Comparison of ENCODE assay signal across 26 cellular contexts in genomic region chr20:1479831-1480595, GRCh38. TPM values are rescaled to one million over a fixed set of nuclear protein-coding genes. Genes with fewer than 3 reads are reported as not detected.
A peak's percentile ranks its signal among the peaks of the same experiment; 100 is the strongest.
DNase-seq lines count a peak whose midpoint lies in the region; ATAC-seq and TF ChIP-seq lines count a peak whose summit lies in the region.
"Had no signal": no experiment of that assay in that cellular context is flagged by ENCODE, and none has a peak within 500 bp of the region (broad histone marks: within the 10 kb centered on the region; RNA-seq: fewer than 3 reads in every experiment).

No MANE protein-coding gene starts in this region.

- no peaks in the 10 kb centered on the region for H3K36me3 Mint-ChIP-seq in activated CD4-positive, alpha-beta T cell treated with anti-CD3 and anti-CD28 coated beads, Interleukin-2, amount 10 ng/mL, durations not matched to agents 24 days and 14 days (ENCODE audit: low read depth)
- no peaks in the 10 kb centered on the region for H3K36me3 Mint-ChIP-seq in endodermal cell (ENCODE audit: low read depth)
- H3K36me3 Mint-ChIP-seq in T-helper 17 cell (ENCODE audit: low read depth): peaks cover 5% of the 10 kb centered on the region
- H3K36me3 Mint-ChIP-seq: CD4-positive, CD25-positive, alpha-beta regulatory T cell had no signal

- peaks cover 22% of the 10 kb centered on the region for H3K27me3 Mint-ChIP-seq in activated CD4-positive, alpha-beta T cell treated with anti-CD3 and anti-CD28 coated beads, Interleukin-2, amount 10 ng/mL, durations not matched to agents 24 days and 14 days
- H3K27me3 Mint-ChIP-seq in endodermal cell (ENCODE audit: insufficient read depth) (peaks cover 14% of the 10 kb centered on the region), T-helper 17 cell (peaks cover 73% of the 10 kb centered on the region)

- H3K27me3 ChIP-seq in PC-9 (ENCODE audit: insufficient read depth, low read depth) (no peaks in the 10 kb centered on the region), endodermal cell (ENCODE audit: control insufficient read depth, insufficient read depth, low read length, poor library complexity, severe bottlenecking) (no peaks in the 10 kb centered on the region), mesendoderm (ENCODE audit: insufficient read depth, low read length, poor library complexity) (no peaks in the 10 kb centered on the region), A673 (replicated peaks; ENCODE audit: insufficient read depth, low read depth, low read length, poor library complexity) (no peaks in the 10 kb centered on the region)
- H3K27me3 ChIP-seq: MG63 had no signal

- H3K36me3 ChIP-seq in PC-9 (ENCODE audit: low read depth): no peaks in the 10 kb centered on the region
- no peaks in the 10 kb centered on the region for H3K36me3 ChIP-seq in endodermal cell (ENCODE audit: control insufficient read depth, insufficient read depth, low read length)
- H3K36me3 ChIP-seq in mesendoderm (ENCODE audit: control insufficient read depth, insufficient read depth, low read length): no peaks in the 10 kb centered on the region
- no peaks in the 10 kb centered on the region for H3K36me3 ChIP-seq in A673 (ENCODE audit: insufficient read depth, low read length, poor library complexity, severe bottlenecking)
- H3K36me3 ChIP-seq: MG63 had no signal

- H3K18ac ChIP-seq in mesendoderm (ENCODE audit: low read length): no peak overlapping the region

- H3K9me3 Mint-ChIP-seq in activated CD4-positive, alpha-beta T cell treated with anti-CD3 and anti-CD28 coated beads, Interleukin-2, amount 10 ng/mL, durations not matched to agents 24 days and 14 days: no peaks in the 10 kb centered on the region
- no peaks in the 10 kb centered on the region for H3K9me3 Mint-ChIP-seq in endodermal cell
- H3K9me3 Mint-ChIP-seq: CD4-positive, CD25-positive, alpha-beta regulatory T cell had no signal

- peaks cover 2% of the 10 kb centered on the region for H3K4me1 Mint-ChIP-seq in activated CD4-positive, alpha-beta T cell treated with anti-CD3 and anti-CD28 coated beads, Interleukin-2, amount 10 ng/mL, durations not matched to agents 24 days and 14 days
- H3K4me1 Mint-ChIP-seq in endodermal cell (peaks cover 12% of the 10 kb centered on the region), T-helper 17 cell (peaks cover 2% of the 10 kb centered on the region)

- no peak overlapping the region for H2AFZ ChIP-seq in PC-9

- H3K79me2 ChIP-seq in PC-9 (ENCODE audit: low read depth) (peaks cover 28% of the 10 kb centered on the region), mesendoderm (ENCODE audit: control insufficient read depth, insufficient read depth, low read length) (no peaks in the 10 kb centered on the region)

- H3K4me2 ChIP-seq in PC-9 (no peak overlapping the region), mesendoderm (ENCODE audit: low read length) (no peak overlapping the region)

- intact Hi-C loops in activated CD4-positive, alpha-beta T cell treated with anti-CD3 and anti-CD28 coated beads, Interleukin-2, amount 10 ng/mL, durations not matched to agents 24 days and 14 days (cut with micrococcal nuclease): no loop called here
- intact Hi-C loops in PC-9 (cut with micrococcal nuclease; ENCODE audit: unreplicated experiment): loop anchor here (5.0 to 10.0 kb wide), 2 partner anchors 152 to 825 kb away; partner anchors contain the start of gene SRXN1
- intact Hi-C loops in A673 (cut with micrococcal nuclease; ENCODE audit: unreplicated experiment): no loop called here

- TF ChIP-seq CTCF in PC-9 (conservative IDR thresholded peaks at IDR 0.05): no peak
- TF ChIP-seq CTCF in endodermal cell (conservative IDR thresholded peaks at IDR 0.05): no peak
- no peak for TF ChIP-seq CTCF in A673 (conservative IDR thresholded peaks at IDR 0.05; ENCODE audit: low read depth, low read length)

- no peaks in the 10 kb centered on the region for H3K9me3 ChIP-seq in PC-9 (ENCODE audit: insufficient read depth, low read depth)
- H3K9me3 ChIP-seq in endodermal cell (ENCODE audit: control insufficient read depth, low read length): no peaks in the 10 kb centered on the region
- H3K9me3 ChIP-seq in T-helper 17 cell (ENCODE audit: control insufficient read depth, low read length, poor library complexity, severe bottlenecking): no peaks in the 10 kb centered on the region
- H3K9me3 ChIP-seq in A673 (ENCODE audit: low read depth, low read length, poor library complexity, severe bottlenecking): no peaks in the 10 kb centered on the region
- H3K9me3 ChIP-seq: MG63 had no signal

- H2BK5ac ChIP-seq in mesendoderm (ENCODE audit: low read length): no peak overlapping the region

- no peak overlapping the region for H4K5ac ChIP-seq in mesendoderm (ENCODE audit: low read length)

- H3F3A ChIP-seq in PC-9 (ENCODE audit: insufficient read depth, low read depth): peaks cover 31% of the 10 kb centered on the region

- no peak overlapping the region for H3K27ac Mint-ChIP-seq in activated CD4-positive, alpha-beta T cell treated with anti-CD3 and anti-CD28 coated beads, Interleukin-2, amount 10 ng/mL, durations not matched to agents 24 days and 14 days
- no peak overlapping the region for H3K27ac Mint-ChIP-seq in endodermal cell
- no peak overlapping the region for H3K27ac Mint-ChIP-seq in T-helper 17 cell
- H3K27ac Mint-ChIP-seq: CD4-positive, CD25-positive, alpha-beta regulatory T cell had no signal

- DNase-seq in activated CD4-positive, alpha-beta T cell treated with anti-CD3 and anti-CD28 coated beads, Interleukin-2, amount 10 ng/mL, durations not matched to agents 24 days and 14 days: peak; percentile 48
- DNase-seq in activated CD4-positive, alpha-beta T cell treated with anti-CD3 and anti-CD28 coated beads, Interleukin-2, amount 50 U/mL, for 4 hours: no peak
- DNase-seq in PC-9 (no peak), endodermal cell (no peak), mesendoderm (peak; percentile 42), T-helper 17 cell (no peak), A673 (ENCODE audit: low spot score) (no peak), SHP77 (lab: John Stamatoyannopoulos, UW) (no peak)
- DNase-seq: 8988T; CD4-positive, CD25-positive, alpha-beta regulatory T cell; DMS153; DND-41; H7; KBM-7; MG63; NCI-H1105 treated with DMSO at 0.1 percent for 48 hours; NCI-H146; NCI-H2029; NCI-H446; NCI-H524 treated with DMSO at 0.1 percent for 48 hours; NCI-H82; NK-92 treated with Interleukin-12 subunit alpha and Interleukin-12 subunit beta, amount 100 ng/mL, for 24 hours had no signal

- no peak overlapping the region for H2BK120ac ChIP-seq in mesendoderm (ENCODE audit: low read depth, low read length)

- H3K79me1 ChIP-seq in mesendoderm (ENCODE audit: low read length): no peaks in the 10 kb centered on the region

- no peak overlapping the region for H3K23ac ChIP-seq in mesendoderm (ENCODE audit: low read length)

- BruUV-seq in PC-9 (replicated peaks; lab: Mats Ljungman, UMichigan) (no TSS peak), A673 (replicated peaks; lab: Mats Ljungman, UMichigan) (no TSS peak)

- H3K4me1 ChIP-seq in PC-9 (replicated peaks; ENCODE audit: insufficient read depth) (peaks cover 69% of the 10 kb centered on the region), endodermal cell (ENCODE audit: control insufficient read depth, insufficient read depth, low read length) (peaks cover 12% of the 10 kb centered on the region), mesendoderm (ENCODE audit: control insufficient read depth, low read depth, low read length) (peaks cover 2% of the 10 kb centered on the region), A673 (ENCODE audit: insufficient read depth, low read length, poor library complexity, severe bottlenecking) (no peaks in the 10 kb centered on the region)

- H3K9ac ChIP-seq in endodermal cell (ENCODE audit: extremely low read depth, low read length, poor library complexity, severe bottlenecking) (no peak overlapping the region), mesendoderm (ENCODE audit: low read length) (no peak overlapping the region)

- H3K56ac ChIP-seq in mesendoderm (ENCODE audit: low read length): no peak overlapping the region

- no peak overlapping the region for H2AK5ac ChIP-seq in mesendoderm (ENCODE audit: low read length)

- H3K4me3 ChIP-seq in PC-9 (no peak overlapping the region), endodermal cell (ENCODE audit: low read length) (peak overlapping the region; percentile 39), mesendoderm (ENCODE audit: low read length) (no peak overlapping the region), A673 (ENCODE audit: low read depth, low read length, poor library complexity, severe bottlenecking) (no peak overlapping the region)
- H3K4me3 ChIP-seq: MG63 had no signal

- no peak overlapping the region for H3K4ac ChIP-seq in mesendoderm (ENCODE audit: low read depth, low read length)

- H3K4me3 Mint-ChIP-seq in activated CD4-positive, alpha-beta T cell treated with anti-CD3 and anti-CD28 coated beads, Interleukin-2, amount 10 ng/mL, durations not matched to agents 24 days and 14 days: no peak overlapping the region
- H3K4me3 Mint-ChIP-seq in endodermal cell (no peak overlapping the region), T-helper 17 cell (no peak overlapping the region)
- H3K4me3 Mint-ChIP-seq: CD4-positive, CD25-positive, alpha-beta regulatory T cell had no signal

- no peak overlapping the region for H2BK15ac ChIP-seq in mesendoderm (replicated peaks; ENCODE audit: low read depth)

- POLR2A ChIA-PET in PC-9 (lab: Charles Lee; ENCODE audit: unreplicated experiment): no interaction called here
- POLR2A ChIA-PET in A673 (lab: Charles Lee; ENCODE audit: low non-redundant PET): no interaction called here

- CTCF ChIA-PET in PC-9 (lab: Charles Lee) (no interaction called here), A673 (lab: Charles Lee) (no interaction called here)

- WGBS in endodermal cell (ENCODE audit: insufficient coverage in 1 of 2, insufficient read length in 1 of 2), 2 experiments: 93% methylated on average over 5 to 9 of the region's 9 CpGs
- WGBS in mesendoderm (ENCODE audit: extremely low coverage, insufficient coverage, low lambda C conversion rate): no CpG with 5 or more reads among the region's 9 CpGs

- no peak overlapping the region for H4K8ac ChIP-seq in mesendoderm (ENCODE audit: low read depth, low read length)

- ATAC-seq in T-helper 17 cell: no peak
- ATAC-seq: Panc1 had no signal

- H3K9me2 ChIP-seq in PC-9 (ENCODE audit: insufficient read depth): no peaks in the 10 kb centered on the region

- H4K20me1 ChIP-seq in PC-9 (ENCODE audit: insufficient read depth): no peaks in the 10 kb centered on the region

- H3K27ac ChIP-seq in PC-9 (peak overlapping the region; percentile 92), endodermal cell (ENCODE audit: low read depth, low read length) (no peak overlapping the region), mesendoderm (ENCODE audit: low read depth, low read length) (no peak overlapping the region), A673 (ENCODE audit: low read depth, low read length, poor library complexity, severe bottlenecking) (no peak overlapping the region)

RNA-seq across cellular contexts. Expression of gene SIRPB2, which starts 11.2 kb away (rescaled TPM):
- not detected in 2 replicates for total RNA-seq in activated CD4-positive, alpha-beta T cell treated with anti-CD3 and anti-CD28 coated beads, Interleukin-2, amount 10 ng/mL, durations not matched to agents 24 days and 14 days
- total RNA-seq in PC-9 (2021): 4.5 and 7.1 TPM in 2 replicates
- total RNA-seq in endodermal cell: not detected
- not detected for polyA plus RNA-seq in endodermal cell (2013, experiment 1 of 2)
- polyA plus RNA-seq in endodermal cell (2013, experiment 2 of 2): not detected
- 0.52 TPM for polyA plus RNA-seq in mesendoderm (2013, experiment 1 of 2)
- polyA plus RNA-seq in mesendoderm (2013, experiment 2 of 2): 0.49 TPM
- 1 to 10 TPM in 1 of 2 donors, under 1 TPM in 1; 0.78 to 1.8 TPM for total RNA-seq in T-helper 17 cell
- total RNA-seq in A673 (2021): 3.1 and 4.0 TPM in 2 replicates
- total RNA-seq: CD4-positive, CD25-positive, alpha-beta regulatory T cell; H7; HT-29; LHCN-M2 had no signal
- polyA plus RNA-seq: BJ had no signal

RNA-seq across cellular contexts. Expression of gene NSFL1C, which starts 13.4 kb away (rescaled TPM):
- 101 and 109 TPM in 2 replicates for total RNA-seq in activated CD4-positive, alpha-beta T cell treated with anti-CD3 and anti-CD28 coated beads, Interleukin-2, amount 10 ng/mL, durations not matched to agents 24 days and 14 days
- total RNA-seq in PC-9 (2021) (151 and 160 TPM in 2 replicates), endodermal cell (100 to 1,000 TPM in 1 of 2 donors, 10 to 100 TPM in 1; 90.9 to 117 TPM), T-helper 17 cell (10 to 100 TPM; 57.7 to 63.1 TPM), A673 (2021) (148 and 158 TPM in 2 replicates)
- polyA plus RNA-seq in endodermal cell (2013, experiment 1 of 2): 65.2 TPM
- polyA plus RNA-seq in endodermal cell (2013, experiment 2 of 2): 61.3 TPM
- 67.6 TPM for polyA plus RNA-seq in mesendoderm (2013, experiment 1 of 2)
- polyA plus RNA-seq in mesendoderm (2013, experiment 2 of 2): 66.4 TPM

Comparison
In these comparisons a context has a peak if more than half of its experiments do, and no peak if none do; other contexts are left out.
1. DNase-seq: peak in activated CD4-positive, alpha-beta T cell treated with anti-CD3 and anti-CD28 coated beads, Interleukin-2, amount 10 ng/mL, durations not matched to agents 24 days and 14 days (single experiment) and mesendoderm (single experiment); none in activated CD4-positive, alpha-beta T cell treated with anti-CD3 and anti-CD28 coated beads, Interleukin-2, amount 50 U/mL, for 4 hours (0 of 2), PC-9 (0 of 2), endodermal cell (single experiment), T-helper 17 cell (0 of 3), A673 (single experiment) and SHP77 (0 of 2).